In the genomic region with DNA sequence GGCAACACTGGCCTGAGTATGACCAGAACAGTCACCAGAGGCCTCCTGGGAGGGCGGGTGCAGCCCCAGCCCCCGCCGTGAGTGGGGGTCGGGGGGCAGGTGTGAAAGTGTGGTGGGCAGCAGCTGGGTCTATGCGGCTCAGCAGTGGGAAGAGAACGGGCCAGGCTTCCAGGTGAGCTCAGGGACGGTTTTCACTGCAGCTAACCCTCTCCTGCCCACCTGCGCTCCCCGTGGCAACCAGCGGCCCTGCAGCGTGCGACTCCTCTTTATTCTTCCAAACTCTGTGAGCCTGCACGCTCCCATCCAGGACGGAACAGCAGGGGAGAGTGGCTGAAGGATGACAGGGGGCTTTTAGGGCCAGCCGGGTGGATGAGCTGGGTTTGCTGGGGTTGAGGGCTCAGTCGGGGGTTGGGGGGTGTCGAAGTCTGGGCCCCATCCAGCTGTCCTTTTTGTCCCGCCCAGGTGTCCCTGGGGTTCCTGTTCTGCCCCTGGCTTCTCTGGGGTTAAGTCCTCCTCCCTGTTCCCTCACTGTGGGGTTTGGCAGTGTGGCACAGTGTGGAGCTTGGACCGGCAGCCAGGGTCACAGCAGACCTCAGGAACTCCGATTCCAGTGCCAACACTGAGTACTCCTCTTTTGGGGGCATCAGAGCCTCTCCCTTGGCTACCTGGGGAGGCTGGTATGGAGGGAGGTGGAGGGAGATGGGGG, we compare ENCODE assay signal across 12 cellular contexts. TPM values are rescaled to one million over a fixed set of nuclear protein-coding genes. Genes with fewer than 3 reads are reported as not detected.
DNase-seq lines count a peak whose midpoint lies in the region; ATAC-seq, FAIRE-seq and TF ChIP-seq lines count a peak whose summit lies in the region.
"Had no signal": no experiment of that assay in that cellular context is flagged by ENCODE, and none has a peak within 500 bp of the region (broad histone marks: within the 10 kb centered on the region; RNA-seq: fewer than 3 reads in every experiment).

No MANE protein-coding gene starts in this region.

- H3F3A ChIP-seq in smooth muscle cell (ENCODE audit: low read depth), result peaks cover 16% of the 10 kb centered on the region

- peak overlapping the region; percentile 29 for H3K4me2 ChIP-seq in smooth muscle cell

- WGBS in endodermal cell (ENCODE audit: insufficient coverage in 1 of 2, insufficient read length in 1 of 2), 2 experiments, result 12 to 21% methylated on average over 3 to 20 of the region's 20 CpGs
- 41% methylated on average over 20 of the region's 20 CpGs for WGBS in smooth muscle cell (ENCODE audit: low lambda C conversion rate)
- 44 to 49% methylated on average over 9 to 19 of the region's 20 CpGs for WGBS in testis, 2 donors

- H3K36me3 ChIP-seq in endodermal cell (ENCODE audit: control insufficient read depth, insufficient read depth, low read length) (no peaks in the 10 kb centered on the region), smooth muscle cell (ENCODE audit: low read depth) (no peaks in the 10 kb centered on the region), testis (ENCODE audit: low read depth, missing control alignments) (no peaks in the 10 kb centered on the region)
- H3K36me3 ChIP-seq: thoracic aorta had no signal

- no peaks in the 10 kb centered on the region for H3K27me3 Mint-ChIP-seq in endodermal cell (ENCODE audit: insufficient read depth)

- FAIRE-seq in GM12891 (lab: Jason Lieb, UNC), result no peak
- FAIRE-seq: islet of Langerhans had no signal

- no peak for ATAC-seq in HG03045 (IDR thresholded peaks at IDR 0.05; ENCODE audit: unreplicated experiment)

- no peaks in the 10 kb centered on the region for H3K79me2 ChIP-seq in smooth muscle cell (ENCODE audit: low read depth)

- DNase-seq in NCI-H2196 (lab: John Stamatoyannopoulos, UW; ENCODE audit: unreplicated experiment) (peak; percentile 20), NCI-H2196 treated with DMSO at 0.1 percent for 48 hours (lab: John Stamatoyannopoulos, UW; ENCODE audit: unreplicated experiment) (no peak), NCI-H510A (lab: John Stamatoyannopoulos, UW) (peak; percentile 18), endodermal cell (peak; percentile 92), smooth muscle cell (lab: John Stamatoyannopoulos, UW; ENCODE audit: unreplicated experiment) (no peak), GM12891 (ENCODE audit: insufficient read length, low spot score) (no peak), testis (no peak)

- TF ChIP-seq POLR2A in GM12891 (IDR thresholded peaks at IDR 0.05; ENCODE audit: low read depth, low read length) (no peak), testis (IDR thresholded peaks at IDR 0.05) (no peak)

- H3K27ac Mint-ChIP-seq in endodermal cell, result peak overlapping the region; percentile 39

- H3K9ac ChIP-seq in endodermal cell (ENCODE audit: extremely low read depth, low read length, poor library complexity, severe bottlenecking), result no peak overlapping the region
- H3K9ac ChIP-seq in smooth muscle cell (ENCODE audit: low read depth), result no peak overlapping the region

- no peak overlapping the region for H2AFZ ChIP-seq in smooth muscle cell (ENCODE audit: low read depth)

- H3K27ac ChIP-seq in endodermal cell (ENCODE audit: low read depth, low read length), result no peak overlapping the region
- no peak overlapping the region for H3K27ac ChIP-seq in smooth muscle cell (ENCODE audit: low read depth)
- H3K27ac ChIP-seq in testis, result no peak overlapping the region
- H3K27ac ChIP-seq: C4-2B, thoracic aorta had no signal

- H3K9me3 Mint-ChIP-seq in endodermal cell, result no peaks in the 10 kb centered on the region

- H3K36me3 Mint-ChIP-seq in endodermal cell (ENCODE audit: low read depth), result no peaks in the 10 kb centered on the region

- H3K9me3 ChIP-seq in endodermal cell (ENCODE audit: control insufficient read depth, low read length) (no peaks in the 10 kb centered on the region), smooth muscle cell (replicated peaks; ENCODE audit: low read depth) (no peaks in the 10 kb centered on the region), testis (no peaks in the 10 kb centered on the region)
- H3K9me3 ChIP-seq: thoracic aorta had no signal

- H3K4me1 Mint-ChIP-seq in endodermal cell, result peaks cover 10% of the 10 kb centered on the region

- H3K4me1 ChIP-seq in endodermal cell (ENCODE audit: control insufficient read depth, insufficient read depth, low read length) (no peaks in the 10 kb centered on the region), smooth muscle cell (ENCODE audit: low read depth) (peaks cover 43% of the 10 kb centered on the region), testis (peaks cover 5% of the 10 kb centered on the region)

- peak; percentile 70 for TF ChIP-seq CTCF in endodermal cell (conservative IDR thresholded peaks at IDR 0.05)
- peak; percentile 38 for TF ChIP-seq CTCF in smooth muscle cell (IDR thresholded peaks at IDR 0.05; ENCODE audit: borderline replicate concordance, insufficient read depth, poor library complexity, severe bottlenecking)
- TF ChIP-seq CTCF in testis (IDR thresholded peaks at IDR 0.05), result peak in 1 of 3 experiments; percentile 22

- H4K20me1 ChIP-seq in smooth muscle cell (ENCODE audit: low read depth), result no peaks in the 10 kb centered on the region

- intact Hi-C loops in testis (cut with DNase I; ENCODE audit: low total_unique reads), result no loop called here

- no peak overlapping the region for H3K4me3 ChIP-seq in endodermal cell (ENCODE audit: low read length)
- no peak overlapping the region for H3K4me3 ChIP-seq in smooth muscle cell
- no peak overlapping the region for H3K4me3 ChIP-seq in testis
- H3K4me3 ChIP-seq: thoracic aorta had no signal

- H3K4me3 Mint-ChIP-seq in endodermal cell, result no peak overlapping the region

- H3K27me3 ChIP-seq in endodermal cell (ENCODE audit: control insufficient read depth, insufficient read depth, low read length, poor library complexity, severe bottlenecking) (no peaks in the 10 kb centered on the region), smooth muscle cell (ENCODE audit: low read depth) (no peaks in the 10 kb centered on the region), testis (no peaks in the 10 kb centered on the region)

TF ChIP-seq in GM12891, 5 proteins besides CTCF, POLR2A, EP300 and RAD21:
- TF ChIP-seq SPI1 (IDR thresholded peaks at IDR 0.05; ENCODE audit: low read depth, low read length), result no peak
- no peak for TF ChIP-seq POLR2AphosphoS5 (IDR thresholded peaks at IDR 0.05; ENCODE audit: low read depth, low read length)
- no peak for TF ChIP-seq PAX5 (IDR thresholded peaks at IDR 0.05; ENCODE audit: insufficient read depth, low read length, severe bottlenecking)
- TF ChIP-seq TAF1 (IDR thresholded peaks at IDR 0.05; ENCODE audit: low read depth, low read length), result no peak
- TF ChIP-seq POU2F2 (IDR thresholded peaks at IDR 0.05; ENCODE audit: low read depth, low read length), result no peak

RNA-seq across cellular contexts. Expression of gene BIRC7, which starts 0.9 kb away (rescaled TPM):
- total RNA-seq in endodermal cell (not detected), smooth muscle cell (3.5 and 5.8 TPM in 2 replicates), testis (under 1 TPM; 0.24 to 0.25 TPM)
- 0.28 TPM for polyA plus RNA-seq in endodermal cell (2013, experiment 1 of 2)
- polyA plus RNA-seq in endodermal cell (2013, experiment 2 of 2), result 0.21 TPM
- polyA plus RNA-seq in smooth muscle cell (10.9 and 12.2 TPM in 2 replicates), testis (ENCODE audit: insufficient read depth, low read depth, low replicate concordance) (0.33 TPM)
- polyA plus RNA-seq in GM12891 (2012; ENCODE audit: low read depth, missing spikeins), result 0.06 TPM
- total RNA-seq: T-helper 2 cell treated with Interferon-gamma antibody and Interleukin-4, amounts not matched to agents 100 ng/mL and 5 ng/mL, for 36 hours; thoracic aorta had no signal

RNA-seq across cellular contexts. Expression of gene YTHDF1, which starts 18.9 kb away (rescaled TPM):
- total RNA-seq in endodermal cell (10 to 100 TPM; 64.9 to 73.2 TPM), smooth muscle cell (25.3 and 28.2 TPM in 2 replicates), testis (10 to 100 TPM; 55.7 to 56.9 TPM)
- polyA plus RNA-seq in endodermal cell (2013, experiment 1 of 2), result 43.0 TPM
- 41.6 TPM for polyA plus RNA-seq in endodermal cell (2013, experiment 2 of 2)
- polyA plus RNA-seq in smooth muscle cell (35.8 and 50.9 TPM in 2 replicates), testis (ENCODE audit: insufficient read depth, low read depth, low replicate concordance) (37.2 TPM)
- polyA plus RNA-seq in GM12891 (2012; ENCODE audit: low read depth, missing spikeins), result 15.7 TPM

RNA-seq across cellular contexts. Expression of gene NKAIN4, which starts 19.4 kb away (rescaled TPM):
- total RNA-seq in endodermal cell (1 to 10 TPM in 1 of 2 donors, under 1 TPM in 1; 0.24 to 1.7 TPM), smooth muscle cell (34.2 and 50.0 TPM in 2 replicates), testis (1 to 10 TPM; 4.7 to 6.0 TPM)
- polyA plus RNA-seq in endodermal cell (2013, experiment 1 of 2), result 51.9 TPM
- 40.1 TPM for polyA plus RNA-seq in endodermal cell (2013, experiment 2 of 2)
- polyA plus RNA-seq in smooth muscle cell (19.8 and 78.9 TPM in 2 replicates), testis (ENCODE audit: insufficient read depth, low read depth, low replicate concordance) (3.9 TPM)
- polyA plus RNA-seq in GM12891 (2012; ENCODE audit: low read depth, missing spikeins), result not detected
- total RNA-seq: T-helper 2 cell treated with Interferon-gamma antibody and Interleukin-4, amounts not matched to agents 100 ng/mL and 5 ng/mL, for 36 hours; thoracic aorta had no signal

RNA-seq across cellular contexts. Expression of gene ARFGAP1, which starts 37.8 kb away (rescaled TPM):
- 100 to 1,000 TPM; 159 to 208 TPM for total RNA-seq in endodermal cell
- 122 TPM for polyA plus RNA-seq in endodermal cell (2013, experiment 1 of 2)
- polyA plus RNA-seq in endodermal cell (2013, experiment 2 of 2), result 97.6 TPM
- total RNA-seq in smooth muscle cell, result 100 and 101 TPM in 2 replicates
- 169 and 188 TPM in 2 replicates for polyA plus RNA-seq in smooth muscle cell
- 36.5 TPM for polyA plus RNA-seq in GM12891 (2012; ENCODE audit: low read depth, missing spikeins)
- 100 to 1,000 TPM; 110 to 126 TPM for total RNA-seq in testis
- polyA plus RNA-seq in testis (ENCODE audit: insufficient read depth, low read depth, low replicate concordance), result 97.0 TPM

RNA-seq across cellular contexts. Expression of gene COL20A1, which starts 58.1 kb away (rescaled TPM):
- total RNA-seq in endodermal cell (under 1 TPM in 1 of 2 donors, not detected in 1; 0.44 TPM), smooth muscle cell (0.36 and 0.81 TPM in 2 replicates), testis (10 to 100 TPM; 14.4 to 17.1 TPM)
- 0.53 TPM for polyA plus RNA-seq in endodermal cell (2013, experiment 1 of 2)
- polyA plus RNA-seq in endodermal cell (2013, experiment 2 of 2), result 0.46 TPM
- polyA plus RNA-seq in smooth muscle cell (0.23 and 0.70 TPM in 2 replicates), testis (ENCODE audit: insufficient read depth, low read depth, low replicate concordance) (17.2 TPM)
- not detected for polyA plus RNA-seq in GM12891 (2012; ENCODE audit: low read depth, missing spikeins)
- total RNA-seq: T-helper 2 cell treated with Interferon-gamma antibody and Interleukin-4, amounts not matched to agents 100 ng/mL and 5 ng/mL, for 36 hours; thoracic aorta had no signal

Comparison
In these comparisons a context has a peak if more than half of its experiments do, and no peak if none do; other contexts are left out.
1. DNase-seq: peak in NCI-H2196 (single experiment), NCI-H510A (single experiment) and endodermal cell (single experiment); none in NCI-H2196 treated with DMSO at 0.1 percent for 48 hours (single experiment), smooth muscle cell (single experiment), GM12891 (single experiment) and testis (single experiment).